In genomic region chr9:95740217-95741004, GRCh38 we compare ENCODE assay signal across 20 cellular contexts.
DNase-seq lines count a peak whose midpoint lies in the region; ATAC-seq, FAIRE-seq and TF ChIP-seq lines count a peak whose summit lies in the region.
"Had no signal": no experiment of that assay in that cellular context is flagged by ENCODE, and none has a peak within 500 bp of the region (broad histone marks: within the 10 kb centered on the region; RNA-seq: fewer than 3 reads in every experiment).

No MANE protein-coding gene starts in this region.

- ATAC-seq in GM12878 (no peak), right cardiac atrium (no peak), GM19351 (IDR thresholded peaks at IDR 0.05; ENCODE audit: unreplicated experiment) (no peak)
- ATAC-seq: HCT116, Right ventricle myocardium inferior had no signal

- WGBS in GM12878 (ENCODE audit: insufficient coverage, insufficient replicate concordance, low lambda C conversion rate, missing lambda C conversion rate), result 48% methylated on average over 11 of the region's 11 CpGs
- WGBS in right cardiac atrium, result 90% methylated on average over 11 of the region's 11 CpGs

- TF ChIP-seq POLR2A in GM12878 (IDR thresholded peaks at IDR 0.05; ENCODE audit: low read depth, low read length), result no peak

- H3K4me3 Mint-ChIP-seq in neural progenitor cell, result peak overlapping the region; percentile 17
- H3K4me3 Mint-ChIP-seq: B cell; CD4-positive, CD25-positive, alpha-beta regulatory T cell; IgD-negative memory B cell had no signal

- H3K27me3 Mint-ChIP-seq in neural progenitor cell (ENCODE audit: insufficient read depth, low read depth), result peaks cover 7% of the 10 kb centered on the region

- CTCF ChIA-PET in GM12878 (lab: Yijun Ruan, JAX), result no interaction called here

- intact Hi-C loops in GM12878 (cut with micrococcal nuclease; ENCODE audit: unreplicated experiment) (no loop called here), right cardiac atrium (cut with DNase I) (loop anchor here in 1 of 4 donors (10.0 kb wide), 1 partner anchor 64 kb away; no protein-coding TSS in a partner anchor)

- BruUV-seq in GM12878 (replicated peaks; lab: Mats Ljungman, UMichigan), result no TSS peak

- no peaks in the 10 kb centered on the region for H3K9me3 Mint-ChIP-seq in neural progenitor cell

- FAIRE-seq in GM12878 (lab: Jason Lieb, UNC), result no peak

- peak; percentile 44 for DNase-seq in AG20443 (ENCODE audit: low spot score)
- peak; percentile 9 for DNase-seq in GM12865 (ENCODE audit: low read depth)
- DNase-seq in GM12878 (ENCODE audit: low read depth, low spot score), result no peak
- no peak for DNase-seq in neural progenitor cell (ENCODE audit: low spot score)
- no peak for DNase-seq in right cardiac atrium
- DNase-seq in OCI-M2 (lab: John Stamatoyannopoulos, UW; ENCODE audit: unreplicated experiment), result no peak
- no peak for DNase-seq in GF-D8 (lab: John Stamatoyannopoulos, UW)
- DNase-seq: CD4-positive, CD25-positive, alpha-beta regulatory T cell; DMS153; GM23248; Karpas-422; MM.1S; NCI-H1092 treated with DMSO at 0.1 percent for 48 hours; NCI-H2081; Peyer's patch had no signal

- peaks cover 1 to 3% of the 10 kb centered on the region in 2 experiments; a peak in 1 of 4 replicates for H3K27me3 ChIP-seq in GM12878 (replicated peaks in 1 of 2; ENCODE audit: control insufficient read depth in 2 of 2, insufficient read depth in 2 of 2, low read length in 1 of 2)
- no peaks in the 10 kb centered on the region for H3K27me3 ChIP-seq in neural progenitor cell
- H3K27me3 ChIP-seq in right cardiac atrium (ENCODE audit: control insufficient read depth, insufficient read depth), result no peaks in the 10 kb centered on the region
- H3K27me3 ChIP-seq: Peyer's patch had no signal

- no peaks in the 10 kb centered on the region for H3K79me2 ChIP-seq in GM12878 (ENCODE audit: control insufficient read depth, insufficient read depth, low read length)
- H3K79me2 ChIP-seq in neural progenitor cell (ENCODE audit: low read depth), result no peaks in the 10 kb centered on the region

- no peak for TF ChIP-seq RAD21 in GM12878 (IDR thresholded peaks at IDR 0.05; ENCODE audit: insufficient read depth, low read depth, low read length)

- no peaks in the 10 kb centered on the region for H3K36me3 ChIP-seq in GM12878 (ENCODE audit: control insufficient read depth in 2 of 2, insufficient read depth in 2 of 2, low read length in 1 of 2)
- no peaks in the 10 kb centered on the region for H3K36me3 ChIP-seq in neural progenitor cell
- H3K36me3 ChIP-seq: Peyer's patch had no signal

- H3K4me1 ChIP-seq in GM12878 (ENCODE audit: control insufficient read depth, insufficient read depth, low read length), result no peaks in the 10 kb centered on the region
- H3K4me1 ChIP-seq in neural progenitor cell, result peaks cover 15% of the 10 kb centered on the region
- H3K4me1 ChIP-seq in right cardiac atrium (ENCODE audit: control insufficient read depth, insufficient read depth, low read length), result no peaks in the 10 kb centered on the region
- H3K4me1 ChIP-seq: Peyer's patch had no signal

- SMC1A ChIA-PET in GM12878 (lab: Charles Lee; ENCODE audit: uncharacterized antibody, unreplicated experiment), result interaction anchor here (0.6 kb wide), 1 partner anchor 181 kb away, joined by 3 read pairs; no protein-coding TSS in a partner anchor

- H3K9ac ChIP-seq in GM12878 (ENCODE audit: control insufficient read depth, insufficient read depth, low read length), result no peak overlapping the region
- H3K9ac ChIP-seq in neural progenitor cell, result no peak overlapping the region
- H3K9ac ChIP-seq: GM23248 had no signal

- in situ Hi-C loops in GM12878 (cut with MboI), result no loop called here

- H3K9me3 ChIP-seq in GM12878 (replicated peaks; ENCODE audit: control insufficient read depth, insufficient read depth, low read length) (no peaks in the 10 kb centered on the region), neural progenitor cell (ENCODE audit: low read depth) (no peaks in the 10 kb centered on the region), right cardiac atrium (ENCODE audit: control insufficient read depth, low read length) (no peaks in the 10 kb centered on the region)
- H3K9me3 ChIP-seq: Peyer's patch had no signal

- H3K36me3 Mint-ChIP-seq in neural progenitor cell, result no peaks in the 10 kb centered on the region
- H3K36me3 Mint-ChIP-seq: CD4-positive, CD25-positive, alpha-beta regulatory T cell had no signal

- H3K4me2 ChIP-seq in GM12878 (ENCODE audit: control insufficient read depth, insufficient read depth) (no peak overlapping the region), neural progenitor cell (no peak overlapping the region)

- H3K27ac ChIP-seq in GM12878 (ENCODE audit: control insufficient read depth, insufficient read depth) (no peak overlapping the region), neural progenitor cell (no peak overlapping the region), right cardiac atrium (ENCODE audit: low read length) (no peak overlapping the region)
- H3K27ac ChIP-seq: GM23248 had no signal

- POLR2A ChIA-PET in GM12878 (lab: Charles Lee), result no interaction called here

- TF ChIP-seq EP300 in GM12878 (IDR thresholded peaks at IDR 0.05; ENCODE audit: borderline replicate concordance in 1 of 2, control insufficient read depth in 1 of 2, low read depth in 2 of 2, low read length in 2 of 2), result no peak

- H3K4me3 ChIP-seq in GM12865 (ENCODE audit: low read depth, low read length) (no peak overlapping the region), GM12878 (no peak overlapping the region), neural progenitor cell (no peak overlapping the region), right cardiac atrium (ENCODE audit: low read length) (no peak overlapping the region)
- H3K4me3 ChIP-seq: GM23248, Peyer's patch had no signal

- H3K4me1 Mint-ChIP-seq in neural progenitor cell, result peaks cover 30% of the 10 kb centered on the region
- H3K4me1 Mint-ChIP-seq: B cell had no signal

- H4K20me1 ChIP-seq in GM12878 (ENCODE audit: control insufficient read depth, insufficient read depth), result no peaks in the 10 kb centered on the region
- no peaks in the 10 kb centered on the region for H4K20me1 ChIP-seq in neural progenitor cell (ENCODE audit: low read depth)

- H3K27ac Mint-ChIP-seq in neural progenitor cell, result peak overlapping the region; percentile 40
- H3K27ac Mint-ChIP-seq: B cell; CD4-positive, CD25-positive, alpha-beta regulatory T cell had no signal

- RAD21 ChIA-PET in GM12878 (lab: Charles Lee; ENCODE audit: unreplicated experiment), result no interaction called here

- H3F3A ChIP-seq in neural progenitor cell (ENCODE audit: low read depth), result peaks cover 10% of the 10 kb centered on the region

- no peak for TF ChIP-seq CTCF in GM12865 (IDR thresholded peaks at IDR 0.05; ENCODE audit: insufficient read depth, low read depth, low read length, missing control alignments)
- TF ChIP-seq CTCF in GM12878 (IDR thresholded peaks at IDR 0.05 in 2 of 3, conservative IDR thresholded peaks at IDR 0.05 in 1 of 3; ENCODE audit: control insufficient read depth in 2 of 3, extremely low read depth in 1 of 3, insufficient read depth in 1 of 3, low read depth in 3 of 3, low read length in 3 of 3), result no peak
- no peak for TF ChIP-seq CTCF in neural progenitor cell (IDR thresholded peaks at IDR 0.05)

- H2AFZ ChIP-seq in GM12878 (ENCODE audit: control insufficient read depth, low read depth, low read length), result no peak overlapping the region
- no peak overlapping the region for H2AFZ ChIP-seq in neural progenitor cell (replicated peaks)
- H2AFZ ChIP-seq: GM23248 had no signal

TF ChIP-seq in GM12878, 131 proteins besides CTCF, POLR2A, EP300 and RAD21:
- TF ChIP-seq RBBP5 (conservative IDR thresholded peaks at IDR 0.05) (no peak), JUNB (IDR thresholded peaks at IDR 0.05) (0 out of 2 replicates have a peak, but pooled peaks have one; percentile 8)

Comparison
In these comparisons a context has a peak if more than half of its experiments do, and no peak if none do; other contexts are left out.
1. DNase-seq: peak in AG20443 (single experiment) and GM12865 (single experiment); none in GM12878 (single experiment), neural progenitor cell (single experiment), right cardiac atrium (0 of 3), OCI-M2 (single experiment) and GF-D8 (single experiment).